In genomic region chr3:195151402-195151801, GRCh38 we compare ENCODE assay signal across 16 cellular contexts.
DNase-seq lines count a peak whose midpoint lies in the region; ATAC-seq and TF ChIP-seq lines count a peak whose summit lies in the region.
"Had no signal": no experiment of that assay in that cellular context is flagged by ENCODE, and none has a peak within 500 bp of the region (broad histone marks: within the 10 kb centered on the region; RNA-seq: fewer than 3 reads in every experiment).

No MANE protein-coding gene starts in this region.

- CTCF ChIA-PET in Calu3 (lab: Charles Lee): interaction anchor here (0.5 to 1.3 kb wide), 3 partner anchors 119 to 148 kb away, joined by 3 to 5 read pairs (median 3); partner anchors contain the start of gene XXYLT1

- no peaks in the 10 kb centered on the region for H3K27me3 ChIP-seq in RWPE2 (ENCODE audit: insufficient read depth, poor library complexity, severe bottlenecking)
- H3K27me3 ChIP-seq in foreskin keratinocyte: no peaks in the 10 kb centered on the region
- H3K27me3 ChIP-seq in gastrocnemius medialis: no peaks in the 10 kb centered on the region
- H3K27me3 ChIP-seq: ovary had no signal

- H3K27me3 Mint-ChIP-seq in Calu3 (ENCODE audit: unreplicated experiment): no peaks in the 10 kb centered on the region

- ATAC-seq in RWPE2 (ENCODE audit: low read depth): no peak
- no peak for ATAC-seq in foreskin keratinocyte
- no peak for ATAC-seq in gastrocnemius medialis
- no peak for ATAC-seq in GM21423 (IDR thresholded peaks at IDR 0.05; ENCODE audit: unreplicated experiment)
- no peak for ATAC-seq in GM21367 (IDR thresholded peaks at IDR 0.05; ENCODE audit: unreplicated experiment)
- no peak for ATAC-seq in GM18907 (IDR thresholded peaks at IDR 0.05; ENCODE audit: unreplicated experiment)

- H3K27ac Mint-ChIP-seq in Calu3 (ENCODE audit: unreplicated experiment): peak overlapping the region; percentile 66

- no peak for TF ChIP-seq POLR2A in gastrocnemius medialis (IDR thresholded peaks at IDR 0.05)

- DNase-seq in Calu3: no peak
- no peak for DNase-seq in RWPE2 (ENCODE audit: low spot score)
- DNase-seq in foreskin keratinocyte: no peak
- no peak for DNase-seq in gastrocnemius medialis
- DNase-seq in GM20000 (ENCODE audit: low spot score): no peak
- DNase-seq: activated naive CD4-positive, alpha-beta T cell treated with anti-CD3 and anti-CD28 coated beads, Interleukin-2, amount 50 U/mL, for 16 hours; NCI-H1930; NCI-H82; ovary; SHP77; stimulated activated CD8-positive, alpha-beta memory T cell treated with anti-CD3 and anti-CD28 coated beads, Interleukin-4, amount 100 ng/mL, for 48 hours had no signal

- peaks cover 15% of the 10 kb centered on the region for H3K36me3 Mint-ChIP-seq in Calu3 (ENCODE audit: insufficient read depth, unreplicated experiment)

- no peak for TF ChIP-seq CTCF in Calu3 (IDR thresholded peaks at IDR 0.05; ENCODE audit: unreplicated experiment)
- TF ChIP-seq CTCF in RWPE2 (IDR thresholded peaks at IDR 0.05; ENCODE audit: poor library complexity, severe bottlenecking): no peak
- TF ChIP-seq CTCF in foreskin keratinocyte (conservative IDR thresholded peaks at IDR 0.05): no peak
- no peak for TF ChIP-seq CTCF in gastrocnemius medialis (IDR thresholded peaks at IDR 0.05 in 4 of 5, conservative IDR thresholded peaks at IDR 0.05 in 1 of 5)
- no peak for TF ChIP-seq CTCF in GM20000 (IDR thresholded peaks at IDR 0.05; ENCODE audit: extremely low read depth, missing control alignments)

- no peak overlapping the region for H3K4me3 Mint-ChIP-seq in Calu3 (ENCODE audit: low read depth, unreplicated experiment)

- H3K9me3 ChIP-seq in RWPE2 (ENCODE audit: severe bottlenecking): no peaks in the 10 kb centered on the region
- no peaks in the 10 kb centered on the region for H3K9me3 ChIP-seq in gastrocnemius medialis
- H3K9me3 ChIP-seq: ovary had no signal

- H3K36me3 ChIP-seq in RWPE2 (ENCODE audit: low read depth) (no peaks in the 10 kb centered on the region), gastrocnemius medialis (no peaks in the 10 kb centered on the region)
- H3K36me3 ChIP-seq: ovary had no signal

- no TSS peak for BruUV-seq in Calu3 (replicated peaks; lab: Mats Ljungman, UMichigan)

- in situ Hi-C loops in gastrocnemius medialis (cut with MboI; ENCODE audit: low sequenced_read_pairs in 4 of 4): loop anchor here in 1 of 4 donors (10.0 kb wide), 1 partner anchor 103 kb away; no protein-coding TSS in a partner anchor

- H3K4me1 ChIP-seq in RWPE2 (ENCODE audit: insufficient read depth, poor library complexity, severe bottlenecking) (peaks cover 30% of the 10 kb centered on the region), foreskin keratinocyte (peaks cover 34% of the 10 kb centered on the region), gastrocnemius medialis (peaks cover 38 to 64% of the 10 kb centered on the region in 2 donors)

- H3K4me3 ChIP-seq in RWPE2 (ENCODE audit: severe bottlenecking) (no peak overlapping the region), gastrocnemius medialis (no peak overlapping the region)
- H3K4me3 ChIP-seq: ovary had no signal

- H3K27ac ChIP-seq in RWPE2 (ENCODE audit: poor library complexity, severe bottlenecking) (peak overlapping the region; percentile 42), foreskin keratinocyte (peak overlapping the region; percentile 27), gastrocnemius medialis (peak overlapping the region; percentile 67 to 78 (median 78))
- H3K27ac ChIP-seq: C4-2B, HL-60 had no signal

- H3K9me3 Mint-ChIP-seq in Calu3 (ENCODE audit: low read depth, unreplicated experiment): no peaks in the 10 kb centered on the region

- peaks cover 87% of the 10 kb centered on the region for H3K4me1 Mint-ChIP-seq in Calu3 (ENCODE audit: low read depth, unreplicated experiment)

- intact Hi-C loops in Calu3 (cut with micrococcal nuclease; ENCODE audit: unreplicated experiment): no loop called here
- intact Hi-C loops in gastrocnemius medialis (cut with DNase I; ENCODE audit: low total_unique reads): no loop called here

Comparison
In these comparisons a context has a peak if more than half of its experiments do, and no peak if none do; other contexts are left out.
1. H3K27ac ChIP-seq: peak in every context shown above with its lines; median percentile 78 in gastrocnemius medialis; 42 in RWPE2; 27 in foreskin keratinocyte.